Comparison of ENCODE assay signal across 1 cellular context in the genomic region with DNA sequence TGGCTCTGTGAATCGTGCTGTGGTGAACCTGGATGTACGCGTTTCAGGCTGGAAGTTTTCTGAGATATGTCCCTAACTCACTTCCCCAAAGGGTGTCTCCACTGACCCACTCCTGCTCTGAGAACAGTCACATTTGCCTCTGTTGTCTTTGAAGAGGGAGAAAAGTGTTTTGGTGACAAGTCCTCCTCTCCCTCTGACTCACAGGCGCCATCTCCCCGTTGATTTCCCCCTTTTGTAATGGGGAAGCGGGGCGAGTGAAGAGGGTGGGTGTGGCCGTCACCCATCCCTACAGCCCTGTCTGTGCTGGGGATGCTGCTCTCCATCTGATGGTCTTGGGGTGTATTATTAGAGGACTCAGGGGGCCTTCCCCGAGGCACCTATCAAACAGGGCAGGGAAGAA.
TF ChIP-seq lines count a peak whose summit lies in the region.

No MANE protein-coding gene starts in this region.

TF ChIP-seq in HepG2, 621 proteins besides CTCF, POLR2A, EP300 and RAD21:
- TF ChIP-seq, protein P1, sequence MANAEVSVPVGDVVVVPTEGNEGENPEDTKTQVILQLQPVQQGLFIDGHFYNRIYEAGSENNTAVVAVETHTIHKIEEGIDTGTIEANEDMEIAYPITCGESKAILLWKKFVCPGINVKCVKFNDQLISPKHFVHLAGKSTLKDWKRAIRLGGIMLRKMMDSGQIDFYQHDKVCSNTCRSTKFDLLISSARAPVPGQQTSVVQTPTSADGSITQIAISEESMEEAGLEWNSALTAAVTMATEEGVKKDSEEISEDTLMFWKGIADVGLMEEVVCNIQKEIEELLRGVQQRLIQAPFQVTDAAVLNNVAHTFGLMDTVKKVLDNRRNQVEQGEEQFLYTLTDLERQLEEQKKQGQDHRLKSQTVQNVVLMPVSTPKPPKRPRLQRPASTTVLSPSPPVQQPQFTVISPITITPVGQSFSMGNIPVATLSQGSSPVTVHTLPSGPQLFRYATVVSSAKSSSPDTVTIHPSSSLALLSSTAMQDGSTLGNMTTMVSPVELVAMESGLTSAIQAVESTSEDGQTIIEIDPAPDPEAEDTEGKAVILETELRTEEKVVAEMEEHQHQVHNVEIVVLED (CRISPR knock-in tag; IDR thresholded peaks at IDR 0.05; ENCODE audit: borderline replicate concordance), result no peak
- TF ChIP-seq ZNF660 (CRISPR knock-in tag; IDR thresholded peaks at IDR 0.05; ENCODE audit: borderline replicate concordance, low read depth) (no peak), ETV6 (CRISPR knock-in tag; conservative IDR thresholded peaks at IDR 0.05) (no peak), POLR2G (IDR thresholded peaks at IDR 0.05; ENCODE audit: low read depth, low read length) (peak; percentile 45; the same call in 1 of the 2 replicates), ZNF251 (CRISPR knock-in tag; IDR thresholded peaks at IDR 0.05) (no peak)
TF ChIP-seq in HepG2: peak in this region for 1.
